11 cellular contexts compared by ENCODE assay signal in genomic region chr11:31236052-31236652, GRCh38.
DNase-seq lines count a peak whose midpoint lies in the region; ATAC-seq and TF ChIP-seq lines count a peak whose summit lies in the region.
"Had no signal": no experiment of that assay in that cellular context is flagged by ENCODE, and none has a peak within 500 bp of the region (broad histone marks: within the 10 kb centered on the region; RNA-seq: fewer than 3 reads in every experiment).

No MANE protein-coding gene starts in this region.

- no peak overlapping the region for H3K27ac ChIP-seq in ovary

- TF ChIP-seq CTCF in neural crest cell (conservative IDR thresholded peaks at IDR 0.05) = peak; percentile 54
- TF ChIP-seq CTCF in ovary (IDR thresholded peaks at IDR 0.05) = no peak

- H3K9ac ChIP-seq in adipocyte (ENCODE audit: low read length) = no peak overlapping the region

- H3K4me3 ChIP-seq in adipocyte (ENCODE audit: low read length) = no peak overlapping the region
- H3K4me3 ChIP-seq in ovary = no peak overlapping the region

- H3K9me3 ChIP-seq in adipocyte (ENCODE audit: control insufficient read depth, low read length) (no peaks in the 10 kb centered on the region), ovary (no peaks in the 10 kb centered on the region)

- no peak for TF ChIP-seq POLR2A in ovary (IDR thresholded peaks at IDR 0.05)

- no peaks in the 10 kb centered on the region for H3K4me1 ChIP-seq in adipocyte (ENCODE audit: control insufficient read depth, insufficient read depth, low read length)
- no peaks in the 10 kb centered on the region for H3K4me1 ChIP-seq in ovary (ENCODE audit: insufficient read depth)

- H3K27me3 ChIP-seq in adipocyte (replicated peaks; ENCODE audit: control insufficient read depth, insufficient read depth, low read length) = no peaks in the 10 kb centered on the region
- H3K27me3 ChIP-seq in ovary = no peaks in the 10 kb centered on the region

- WGBS in ovary, 3 donors = 0 to 5% (median 2%) methylated on average over 1 of the region's 1 CpG

- DNase-seq in NCI-H1417 (lab: John Stamatoyannopoulos, UW) (peak; percentile 5 to 73 (median 14)), NCI-H1417 treated with DMSO at 0.1 percent for 48 hours (lab: John Stamatoyannopoulos, UW) (no peak), NCI-H1105 treated with DMSO at 0.1 percent for 48 hours (lab: John Stamatoyannopoulos, UW) (peak; percentile 65), adipocyte (ENCODE audit: low read depth) (peak; percentile 43), neural crest cell (ENCODE audit: low read depth, low spot score) (no peak), ovary (no peak)
- DNase-seq: activated T-cell treated with anti-CD3 and anti-CD28 coated beads, Interleukin-2, amount 50 U/mL, for 24 hours; NCI-H1436 treated with DMSO at 0.1 percent for 48 hours had no signal

- peaks cover 42% of the 10 kb centered on the region for H3K4me1 Mint-ChIP-seq in neural crest cell
- H3K4me1 Mint-ChIP-seq: B cell had no signal

- ATAC-seq in HG02852 (IDR thresholded peaks at IDR 0.05; ENCODE audit: unreplicated experiment) (no peak), HG03442 (IDR thresholded peaks at IDR 0.05; ENCODE audit: unreplicated experiment) (no peak)

- H3K36me3 Mint-ChIP-seq in neural crest cell (ENCODE audit: low read depth) = no peaks in the 10 kb centered on the region

- H3K36me3 ChIP-seq in adipocyte (ENCODE audit: control insufficient read depth, insufficient read depth, low read length, severe bottlenecking) (no peaks in the 10 kb centered on the region), ovary (no peaks in the 10 kb centered on the region)

- H3K4me3 Mint-ChIP-seq in neural crest cell = no peak overlapping the region
- H3K4me3 Mint-ChIP-seq: activated T-cell treated with anti-CD3 and anti-CD28 coated beads, Interleukin-2, amount 50 U/mL, for 24 hours; B cell had no signal

- H3K27ac Mint-ChIP-seq in neural crest cell (ENCODE audit: unreplicated experiment) = no peak overlapping the region
- H3K27ac Mint-ChIP-seq: activated T-cell treated with anti-CD3 and anti-CD28 coated beads, Interleukin-2, amount 50 U/mL, for 24 hours; B cell had no signal

- no peak for TF ChIP-seq EP300 in ovary (IDR thresholded peaks at IDR 0.05)

- H3K27me3 Mint-ChIP-seq in neural crest cell (ENCODE audit: low read depth) = no peaks in the 10 kb centered on the region
- H3K27me3 Mint-ChIP-seq: B cell had no signal

- intact Hi-C loops in ovary (cut with DNase I) = no loop called here

- H3K9me3 Mint-ChIP-seq in neural crest cell = no peaks in the 10 kb centered on the region
- H3K9me3 Mint-ChIP-seq: activated T-cell treated with anti-CD3 and anti-CD28 coated beads, Interleukin-2, amount 50 U/mL, for 24 hours had no signal

Comparison
In these comparisons a context has a peak if more than half of its experiments do, and no peak if none do; other contexts are left out.
1. DNase-seq: peak in NCI-H1417 (3 of 3), NCI-H1105 treated with DMSO at 0.1 percent for 48 hours (single experiment) and adipocyte (single experiment); none in NCI-H1417 treated with DMSO at 0.1 percent for 48 hours (single experiment), neural crest cell (single experiment) and ovary (0 of 5).